15 cellular contexts compared by ENCODE assay signal in genomic region chr10:96442017-96442643, GRCh38.
DNase-seq lines count a peak whose midpoint lies in the region; ATAC-seq and TF ChIP-seq lines count a peak whose summit lies in the region.
"Had no signal": no experiment of that assay in that cellular context is flagged by ENCODE, and none has a peak within 500 bp of the region (broad histone marks: within the 10 kb centered on the region; RNA-seq: fewer than 3 reads in every experiment).

No MANE protein-coding gene starts in this region.

- H3K9me3 ChIP-seq in right atrium auricular region, result no peaks in the 10 kb centered on the region
- H3K9me3 ChIP-seq in iPS-20b (ENCODE audit: insufficient read depth, low read depth, low read length), result no peaks in the 10 kb centered on the region
- H3K9me3 ChIP-seq in upper lobe of right lung, result no peaks in the 10 kb centered on the region

- H3K27me3 Mint-ChIP-seq in stimulated activated naive B cell treated with anti-CD40 and anti-IgM and Interleukin-4, amounts not matched to agents 10 μg/mL and 1 μg/mL and 100 μg/mL, for 72 hours, result peaks cover 16 to 18% of the 10 kb centered on the region in 2 donors

- intact Hi-C loops in left ventricle myocardium superior (cut with micrococcal nuclease), result no loop called here
- intact Hi-C loops in upper lobe of right lung (cut with DNase I), result no loop called here

- TF ChIP-seq CTCF in right atrium auricular region (IDR thresholded peaks at IDR 0.05) (no peak), upper lobe of right lung (IDR thresholded peaks at IDR 0.05) (no peak)

- H3K4me3 ChIP-seq in right atrium auricular region (no peak overlapping the region), iPS-20b (ENCODE audit: low read length) (no peak overlapping the region), upper lobe of right lung (no peak overlapping the region)
- H3K4me3 ChIP-seq: BLaER1 treated with 17β-estradiol and CSF1 and Interleukin-3, amounts not matched to agents 10 nM and 100 nM; GM23248 had no signal

- H3K4me1 Mint-ChIP-seq in stimulated activated naive B cell treated with anti-CD40 and anti-IgM and Interleukin-4, amounts not matched to agents 10 μg/mL and 1 μg/mL and 100 μg/mL, for 72 hours, result no peaks in the 10 kb centered on the region
- H3K4me1 Mint-ChIP-seq: CD4-positive, CD25-positive, alpha-beta regulatory T cell had no signal

- H3K9me3 Mint-ChIP-seq in stimulated activated naive B cell treated with anti-CD40 and anti-IgM and Interleukin-4, amounts not matched to agents 10 μg/mL and 1 μg/mL and 100 μg/mL, for 72 hours, result no peaks in the 10 kb centered on the region
- H3K9me3 Mint-ChIP-seq: HFFc6 had no signal

- H3K27ac Mint-ChIP-seq in stimulated activated naive B cell treated with anti-CD40 and anti-IgM and Interleukin-4, amounts not matched to agents 10 μg/mL and 1 μg/mL and 100 μg/mL, for 72 hours, result no peak overlapping the region
- H3K27ac Mint-ChIP-seq: CD4-positive, CD25-positive, alpha-beta regulatory T cell; HFFc6 had no signal

- H3K4me1 ChIP-seq in right atrium auricular region, result peaks cover 0 to 14% of the 10 kb centered on the region in 2 donors
- peaks cover 19% of the 10 kb centered on the region for H3K4me1 ChIP-seq in iPS-20b (ENCODE audit: insufficient read depth, low read length)
- peaks cover 10% of the 10 kb centered on the region for H3K4me1 ChIP-seq in upper lobe of right lung

- ATAC-seq in left ventricle myocardium superior (peak; percentile 7), upper lobe of right lung (no peak), HG03460 (IDR thresholded peaks at IDR 0.05; ENCODE audit: unreplicated experiment) (no peak)
- no peak for ATAC-seq in stimulated activated naive B cell treated with anti-CD40 and anti-IgM and Interleukin-4, amounts not matched to agents 10 μg/mL and 1 μg/mL and 100 μg/mL, for 72 hours (replicated peaks)
- ATAC-seq: HepG2 had no signal

- DNase-seq in left ventricle myocardium superior (no peak), right atrium auricular region (ENCODE audit: low spot score) (no peak), ecto neural progenitor cell (ENCODE audit: low spot score) (peak; percentile 62), retina (peak; percentile 41), upper lobe of right lung (no peak)
- DNase-seq in stimulated activated naive B cell treated with anti-CD40 and anti-IgM and Interleukin-4, amounts not matched to agents 10 μg/mL and 1 μg/mL and 100 μg/mL, for 72 hours, result no peak
- DNase-seq: ACHN; CD4-positive, CD25-positive, alpha-beta regulatory T cell; GM23248; HCEC 1CT; HFFc6 had no signal

- H3K27me3 ChIP-seq in right atrium auricular region, result no peaks in the 10 kb centered on the region
- H3K27me3 ChIP-seq in iPS-20b (ENCODE audit: insufficient read depth, low read length), result no peaks in the 10 kb centered on the region
- no peaks in the 10 kb centered on the region for H3K27me3 ChIP-seq in upper lobe of right lung
- H3K27me3 ChIP-seq: BLaER1 treated with 17β-estradiol and CSF1 and Interleukin-3, amounts not matched to agents 10 nM and 100 nM had no signal

- H3K27ac ChIP-seq in right atrium auricular region (no peak overlapping the region), iPS-20b (ENCODE audit: low read length) (peak overlapping the region; percentile 18), upper lobe of right lung (no peak overlapping the region)
- H3K27ac ChIP-seq: BLaER1 treated with 17β-estradiol and CSF1 and Interleukin-3, amounts not matched to agents 10 nM and 100 nM; GM23248 had no signal

- no peaks in the 10 kb centered on the region for H3K36me3 Mint-ChIP-seq in stimulated activated naive B cell treated with anti-CD40 and anti-IgM and Interleukin-4, amounts not matched to agents 10 μg/mL and 1 μg/mL and 100 μg/mL, for 72 hours
- H3K36me3 Mint-ChIP-seq: CD4-positive, CD25-positive, alpha-beta regulatory T cell had no signal

- H3K4me3 Mint-ChIP-seq in stimulated activated naive B cell treated with anti-CD40 and anti-IgM and Interleukin-4, amounts not matched to agents 10 μg/mL and 1 μg/mL and 100 μg/mL, for 72 hours, result no peak overlapping the region
- H3K4me3 Mint-ChIP-seq: CD4-positive, CD25-positive, alpha-beta regulatory T cell; HFFc6 had no signal

- peak overlapping the region; percentile 37; the same call in 1 of the 2 replicates for H3K9ac ChIP-seq in iPS-20b (ENCODE audit: low read depth, low read length)
- H3K9ac ChIP-seq: BLaER1 treated with 17β-estradiol and CSF1 and Interleukin-3, amounts not matched to agents 10 nM and 100 nM; GM23248 had no signal

- H3K36me3 ChIP-seq in right atrium auricular region, result no peaks in the 10 kb centered on the region
- no peaks in the 10 kb centered on the region for H3K36me3 ChIP-seq in iPS-20b (ENCODE audit: insufficient read depth, low read depth, low read length)
- H3K36me3 ChIP-seq in upper lobe of right lung, result no peaks in the 10 kb centered on the region
- H3K36me3 ChIP-seq: BLaER1 treated with 17β-estradiol and CSF1 and Interleukin-3, amounts not matched to agents 10 nM and 100 nM had no signal

Comparison
In these comparisons a context has a peak if more than half of its experiments do, and no peak if none do; other contexts are left out.
1. DNase-seq: peak in ecto neural progenitor cell (single experiment) and retina (single experiment); none in left ventricle myocardium superior (single experiment), right atrium auricular region (single experiment), upper lobe of right lung (single experiment) and stimulated activated naive B cell treated with anti-CD40 and anti-IgM and Interleukin-4, amounts not matched to agents 10 μg/mL and 1 μg/mL and 100 μg/mL, for 72 hours (single experiment).